Comparison of ENCODE assay signal across 15 cellular contexts in genomic region chr22:19593991-19594569, GRCh38.
DNase-seq lines count a peak whose midpoint lies in the region; ATAC-seq, FAIRE-seq and TF ChIP-seq lines count a peak whose summit lies in the region.
"Had no signal": no experiment of that assay in that cellular context is flagged by ENCODE, and none has a peak within 500 bp of the region (broad histone marks: within the 10 kb centered on the region; RNA-seq: fewer than 3 reads in every experiment).

No MANE protein-coding gene starts in this region.

- no peak for TF ChIP-seq CTCF in K562 (IDR thresholded peaks at IDR 0.05 in 2 of 3, conservative IDR thresholded peaks at IDR 0.05 in 1 of 3; ENCODE audit: insufficient read depth in 2 of 3, low read depth in 1 of 3, low read length in 3 of 3)

- no peaks in the 10 kb centered on the region for H3K36me3 Mint-ChIP-seq in activated naive CD4-positive, alpha-beta T cell treated with anti-CD3 and anti-CD28 coated beads, Interleukin-2, amount 10 ng/mL, durations not matched to agents 7 days and 5 days
- no peaks in the 10 kb centered on the region for H3K36me3 Mint-ChIP-seq in naive thymus-derived CD8-positive, alpha-beta T cell
- no peaks in the 10 kb centered on the region for H3K36me3 Mint-ChIP-seq in activated T-cell treated with anti-CD3 and anti-CD28 coated beads, Interleukin-2, amount 50 U/mL, for 72 hours (ENCODE audit: insufficient read depth in 2 of 2)
- H3K36me3 Mint-ChIP-seq: CD8-positive, alpha-beta T cell had no signal

- intact Hi-C loops in K562 (cut with micrococcal nuclease) = no loop called here

- no peak overlapping the region for H3K27ac ChIP-seq in K562 (ENCODE audit: extremely low read depth, low read depth, low read length)
- H3K27ac ChIP-seq: BLaER1 treated with 17β-estradiol and CSF1 and Interleukin-3, amounts not matched to agents 10 nM and 100 nM; HL-60 had no signal

- peak overlapping the region; percentile 9 for H3K27ac Mint-ChIP-seq in activated naive CD4-positive, alpha-beta T cell treated with anti-CD3 and anti-CD28 coated beads, Interleukin-2, amount 10 ng/mL, durations not matched to agents 7 days and 5 days
- H3K27ac Mint-ChIP-seq in naive thymus-derived CD8-positive, alpha-beta T cell = peak overlapping the region in 8 of 10 donors; percentile 23 to 88 (median 72)
- no peak overlapping the region for H3K27ac Mint-ChIP-seq in activated T-cell treated with anti-CD3 and anti-CD28 coated beads, Interleukin-2, amount 50 U/mL, for 72 hours
- H3K27ac Mint-ChIP-seq: CD8-positive, alpha-beta T cell; GM23338 had no signal

- no peak for FAIRE-seq in K562 (lab: Jason Lieb, UNC)

- H3K4me3 ChIP-seq in K562 = no peak overlapping the region
- H3K4me3 ChIP-seq: BLaER1 treated with 17β-estradiol and CSF1 and Interleukin-3, amounts not matched to agents 10 nM and 100 nM; GM23338 had no signal

- H3K9ac ChIP-seq in K562 (ENCODE audit: insufficient read depth in 1 of 2, low read depth in 2 of 2, low read length in 2 of 2) = no peak overlapping the region
- H3K9ac ChIP-seq: BLaER1 treated with 17β-estradiol and CSF1 and Interleukin-3, amounts not matched to agents 10 nM and 100 nM had no signal

- peaks cover 75 to 79% of the 10 kb centered on the region in 2 experiments for H3K27me3 ChIP-seq in K562 (ENCODE audit: control insufficient read depth in 2 of 2, insufficient read depth in 2 of 2, low read length in 2 of 2)
- H3K27me3 ChIP-seq: BLaER1 treated with 17β-estradiol and CSF1 and Interleukin-3, amounts not matched to agents 10 nM and 100 nM had no signal

- CTCF ChIA-PET in activated naive CD4-positive, alpha-beta T cell treated with anti-CD3 and anti-CD28 coated beads, Interleukin-2, amount 10 ng/mL, durations not matched to agents 7 days and 5 days (lab: Charles Lee) = no interaction called here
- CTCF ChIA-PET in K562 (lab: Yijun Ruan, JAX; ENCODE audit: low intra/inter-chr PET ratio) = interaction anchor here (0.7 kb wide), 1 partner anchor 536 kb away, joined by 5 read pairs; no protein-coding TSS in a partner anchor

- H3K9me1 ChIP-seq in K562 (ENCODE audit: control insufficient read depth, insufficient read depth, low read length) = no peaks in the 10 kb centered on the region

- no peak for DNase-seq in activated naive CD4-positive, alpha-beta T cell treated with anti-CD3 and anti-CD28 coated beads, Interleukin-2, amount 10 ng/mL, durations not matched to agents 7 days and 5 days
- no peak for DNase-seq in activated naive CD4-positive, alpha-beta T cell (lab: John Stamatoyannopoulos, UW)
- peak in 2 of 4 experiments; percentile 15 to 17 for DNase-seq in K562 (ENCODE audit: extremely low read depth in 1 of 4, low spot score in 3 of 4)
- DNase-seq in naive thymus-derived CD8-positive, alpha-beta T cell = no peak
- no peak for DNase-seq in activated T-cell treated with anti-CD3 and anti-CD28 coated beads, Interleukin-2, amount 50 U/mL, for 72 hours
- DNase-seq in C1 segment of cervical spinal cord (lab: John Stamatoyannopoulos, UW) = no peak
- DNase-seq: ACHN; CD8-positive, alpha-beta T cell; DMS53; GF-D8; H7 had no signal

- 4% methylated on average over 7 of the region's 7 CpGs for WGBS in K562 (ENCODE audit: insufficient coverage, low coverage, missing lambda C conversion rate)

- peaks cover 48% of the 10 kb centered on the region for H3K4me1 Mint-ChIP-seq in activated naive CD4-positive, alpha-beta T cell treated with anti-CD3 and anti-CD28 coated beads, Interleukin-2, amount 10 ng/mL, durations not matched to agents 7 days and 5 days
- H3K4me1 Mint-ChIP-seq in naive thymus-derived CD8-positive, alpha-beta T cell = peaks cover 19 to 52% (median 40%) of the 10 kb centered on the region in 4 donors
- peaks cover 44% of the 10 kb centered on the region for H3K4me1 Mint-ChIP-seq in activated T-cell treated with anti-CD3 and anti-CD28 coated beads, Interleukin-2, amount 50 U/mL, for 72 hours (ENCODE audit: low read depth)

- BruUV-seq in K562 (replicated peaks; lab: Mats Ljungman, UMichigan) = no TSS peak

- no peak for TF ChIP-seq POLR2A in K562 (conservative IDR thresholded peaks at IDR 0.05)

- POLR2A ChIA-PET in K562 (lab: Yijun Ruan, JAX) = interaction anchor here (1.0 to 1.9 kb wide), 9 partner anchors 9 to 449 kb away, joined by 4 to 9 read pairs (median 5); partner anchors contain the start of gene ESS2
- POLR2A ChIA-PET in naive thymus-derived CD8-positive, alpha-beta T cell (lab: Charles Lee) = no interaction called here

- H3K27me3 Mint-ChIP-seq in activated naive CD4-positive, alpha-beta T cell treated with anti-CD3 and anti-CD28 coated beads, Interleukin-2, amount 10 ng/mL, durations not matched to agents 7 days and 5 days = peaks cover 6% of the 10 kb centered on the region
- no peaks in the 10 kb centered on the region for H3K27me3 Mint-ChIP-seq in naive thymus-derived CD8-positive, alpha-beta T cell
- no peaks in the 10 kb centered on the region for H3K27me3 Mint-ChIP-seq in activated T-cell treated with anti-CD3 and anti-CD28 coated beads, Interleukin-2, amount 50 U/mL, for 72 hours (ENCODE audit: low read depth)

- in situ Hi-C loops in K562 (cut with MboI) = no loop called here

- TF ChIP-seq RAD21 in K562 (CRISPR knock-in tag; conservative IDR thresholded peaks at IDR 0.05 in 1 of 2, IDR thresholded peaks at IDR 0.05 in 1 of 2) = no peak

- no peak for TF ChIP-seq EP300 in K562 (IDR thresholded peaks at IDR 0.05; ENCODE audit: low read length)

- no peak overlapping the region for H2AFZ ChIP-seq in K562 (ENCODE audit: low read depth, low read length)
- H2AFZ ChIP-seq: GM23338 had no signal

- H3K79me2 ChIP-seq in K562 (ENCODE audit: control insufficient read depth, insufficient read depth, low read length) = no peaks in the 10 kb centered on the region

- H3K9me3 ChIP-seq in K562 (replicated peaks; ENCODE audit: control insufficient read depth, insufficient read depth, low read depth, low read length) = no peaks in the 10 kb centered on the region
- H3K9me3 ChIP-seq: BLaER1 treated with 17β-estradiol and CSF1 and Interleukin-3, amounts not matched to agents 10 nM and 100 nM had no signal

- H3K36me3 ChIP-seq in K562 (ENCODE audit: control insufficient read depth, insufficient read depth, low read length) = no peaks in the 10 kb centered on the region
- H3K36me3 ChIP-seq: BLaER1 treated with 17β-estradiol and CSF1 and Interleukin-3, amounts not matched to agents 10 nM and 100 nM had no signal

- H3K9me3 Mint-ChIP-seq in activated naive CD4-positive, alpha-beta T cell treated with anti-CD3 and anti-CD28 coated beads, Interleukin-2, amount 10 ng/mL, durations not matched to agents 7 days and 5 days = no peaks in the 10 kb centered on the region
- no peaks in the 10 kb centered on the region for H3K9me3 Mint-ChIP-seq in naive thymus-derived CD8-positive, alpha-beta T cell
- no peaks in the 10 kb centered on the region for H3K9me3 Mint-ChIP-seq in activated T-cell treated with anti-CD3 and anti-CD28 coated beads, Interleukin-2, amount 50 U/mL, for 72 hours
- H3K9me3 Mint-ChIP-seq: CD8-positive, alpha-beta T cell; GM23338 had no signal

- H3K4me3 Mint-ChIP-seq in activated naive CD4-positive, alpha-beta T cell treated with anti-CD3 and anti-CD28 coated beads, Interleukin-2, amount 10 ng/mL, durations not matched to agents 7 days and 5 days = no peak overlapping the region
- peak overlapping the region in 1 of 10 donors; percentile 28 for H3K4me3 Mint-ChIP-seq in naive thymus-derived CD8-positive, alpha-beta T cell
- H3K4me3 Mint-ChIP-seq in activated T-cell treated with anti-CD3 and anti-CD28 coated beads, Interleukin-2, amount 50 U/mL, for 72 hours = no peak overlapping the region
- H3K4me3 Mint-ChIP-seq: CD8-positive, alpha-beta T cell; GM23338 had no signal

- H3K4me2 ChIP-seq in K562 (ENCODE audit: insufficient read depth, low read length) = no peak overlapping the region
- H3K4me2 ChIP-seq: BLaER1 treated with 17β-estradiol and CSF1 and Interleukin-3, amounts not matched to agents 10 nM and 100 nM; GM23338 had no signal

- peaks cover 0 to 11% of the 10 kb centered on the region in 2 experiments; a peak in 1 of 5 replicates for H3K4me1 ChIP-seq in K562 (replicated peaks in 1 of 2; ENCODE audit: control insufficient read depth in 2 of 2, insufficient read depth in 2 of 2, low read length in 2 of 2)

- ATAC-seq in K562 (no peak), GM21737 (IDR thresholded peaks at IDR 0.05; ENCODE audit: unreplicated experiment) (no peak)
- no peak for ATAC-seq in naive thymus-derived CD8-positive, alpha-beta T cell
- ATAC-seq in activated T-cell treated with anti-CD3 and anti-CD28 coated beads, Interleukin-2, amount 50 U/mL, for 72 hours (replicated peaks in 1 of 2) = no peak
- ATAC-seq: CD8-positive, alpha-beta T cell; GM23338 had no signal

- peaks cover 24% of the 10 kb centered on the region for H4K20me1 ChIP-seq in K562 (replicated peaks; ENCODE audit: control insufficient read depth, insufficient read depth, low read length)
- H4K20me1 ChIP-seq: BLaER1 treated with 17β-estradiol and CSF1 and Interleukin-3, amounts not matched to agents 10 nM and 100 nM had no signal

TF ChIP-seq in K562, 482 proteins besides CTCF, POLR2A, EP300 and RAD21 (continues in another document):
- TF ChIP-seq GATA2 (CRISPR knock-in tag; IDR thresholded peaks at IDR 0.05) = peak; percentile 29; the same call in 1 of the 2 replicates
- TF ChIP-seq SREBF1 (IDR thresholded peaks at IDR 0.05; ENCODE audit: borderline replicate concordance, low read depth, low read length) = no peak
- TF ChIP-seq CBX8 (IDR thresholded peaks at IDR 0.05; ENCODE audit: borderline replicate concordance, extremely low read depth, low read depth, low read length, poor library complexity, severe bottlenecking) = peak; percentile 47
- TF ChIP-seq HSF4 (CRISPR knock-in tag; IDR thresholded peaks at IDR 0.05; ENCODE audit: borderline replicate concordance) = no peak
- no peak for TF ChIP-seq BRCA1 (IDR thresholded peaks at IDR 0.05)
- no peak for TF ChIP-seq BRCA1 (CRISPR knock-in tag; IDR thresholded peaks at IDR 0.05)
- no peak for TF ChIP-seq STAT5B (CRISPR knock-in tag; IDR thresholded peaks at IDR 0.05)
- peak; percentile 90 for TF ChIP-seq CBX2 (IDR thresholded peaks at IDR 0.05; ENCODE audit: insufficient read depth, low read length, poor library complexity, severe bottlenecking)
- no peak for TF ChIP-seq NR2C2 (CRISPR knock-in tag; IDR thresholded peaks at IDR 0.05)
- TF ChIP-seq NR2C2 (tag; IDR thresholded peaks at IDR 0.05) = no peak
- no peak for TF ChIP-seq ATF4 (CRISPR knock-in tag; IDR thresholded peaks at IDR 0.05)
